In genomic region chr12:6697584-6698351, GRCh38 we compare ENCODE assay signal across 8 cellular contexts. TPM values are rescaled to one million over a fixed set of nuclear protein-coding genes. Genes with fewer than 3 reads are reported as not detected.
A peak's percentile ranks its signal among the peaks of the same experiment; 100 is the strongest.
DNase-seq lines count a peak whose midpoint lies in the region; ATAC-seq and TF ChIP-seq lines count a peak whose summit lies in the region.

No MANE protein-coding gene starts in this region.

- no peak overlapping the region for H3K27ac ChIP-seq in SU-DHL-6 (ENCODE audit: low read depth, low read length)

- no peaks in the 10 kb centered on the region for H3K79me2 ChIP-seq in SU-DHL-6 (ENCODE audit: insufficient read depth, low read length)

- no peaks in the 10 kb centered on the region for H4K20me1 ChIP-seq in SU-DHL-6 (ENCODE audit: low read depth, low read length)

- DNase-seq in NCI-H2081 (lab: John Stamatoyannopoulos, UW) (peak; percentile 9 to 34), NCI-H2081 treated with DMSO at 0.1 percent for 48 hours (lab: John Stamatoyannopoulos, UW) (no peak), HFF-Myc (ENCODE audit: extremely low read depth, low read depth) (peak; percentile 36), foreskin fibroblast (peak; percentile 64 to 86), mucosa of gallbladder (ENCODE audit: low spot score) (no peak)
- peak; percentile 34 for DNase-seq in stimulated activated naive CD8-positive, alpha-beta T cell treated with anti-CD3 and anti-CD28 coated beads, Interleukin-15, Interleukin-2, amounts not matched to agents 100 U/mL and 50 U/mL, for 24 hours

- H3K9ac ChIP-seq in SU-DHL-6 (ENCODE audit: low read length) = no peak overlapping the region

- no peaks in the 10 kb centered on the region for H3F3A ChIP-seq in SU-DHL-6 (ENCODE audit: insufficient read depth)

- H3K4me2 ChIP-seq in SU-DHL-6 (ENCODE audit: low read depth, low read length, poor library complexity, severe bottlenecking) = no peak overlapping the region

- no peaks in the 10 kb centered on the region for H3K27me3 ChIP-seq in SU-DHL-6 (ENCODE audit: low read length)

- no peak for ATAC-seq in stimulated activated naive CD8-positive, alpha-beta T cell treated with anti-CD3 and anti-CD28 coated beads, Interleukin-15, Interleukin-2, amounts not matched to agents 100 U/mL and 50 U/mL, for 24 hours
- ATAC-seq in GM19395 (IDR thresholded peaks at IDR 0.05; ENCODE audit: unreplicated experiment) = no peak

- H3K36me3 ChIP-seq in SU-DHL-6 (ENCODE audit: low read length) = no peaks in the 10 kb centered on the region

- H2AFZ ChIP-seq in SU-DHL-6 (ENCODE audit: low read depth, low read length, severe bottlenecking) = no peak overlapping the region

- H3K4me3 ChIP-seq in HFF-Myc (replicated peaks; ENCODE audit: low read depth, low read length) = no peak overlapping the region
- H3K4me3 ChIP-seq in SU-DHL-6 (ENCODE audit: insufficient read depth, low read length, poor library complexity, severe bottlenecking) = no peak overlapping the region
- no peak overlapping the region for H3K4me3 ChIP-seq in foreskin fibroblast (ENCODE audit: low read depth in 1 of 2, low read length in 2 of 2)

- TF ChIP-seq CTCF in HFF-Myc (IDR thresholded peaks at IDR 0.05; ENCODE audit: low read depth, low read length, missing control alignments) (peak; percentile 75), SU-DHL-6 (IDR thresholded peaks at IDR 0.05; ENCODE audit: insufficient read depth, low read length, poor library complexity, severe bottlenecking) (peak; percentile 34), foreskin fibroblast (IDR thresholded peaks at IDR 0.05; ENCODE audit: low read depth, low read length) (peak; percentile 71)

- no peaks in the 10 kb centered on the region for H3K9me3 ChIP-seq in SU-DHL-6 (ENCODE audit: insufficient read depth, low read length)

- no peaks in the 10 kb centered on the region for H3K9me2 ChIP-seq in SU-DHL-6 (replicated peaks; ENCODE audit: insufficient read depth, low read length)

RNA-seq across cellular contexts. Expression of gene PIANP, which starts 2.8 kb away (rescaled TPM):
- total RNA-seq in mucosa of gallbladder = 5.0 TPM

RNA-seq across cellular contexts. Expression of gene ZNF384, which starts 8.6 kb away (rescaled TPM):
- total RNA-seq in mucosa of gallbladder = 60.6 TPM

RNA-seq across cellular contexts. Expression of gene COPS7A, which starts 26.1 kb away (rescaled TPM):
- 61.4 TPM for total RNA-seq in mucosa of gallbladder

RNA-seq across cellular contexts. Expression of gene ING4, which starts 34.8 kb away (rescaled TPM):
- total RNA-seq in mucosa of gallbladder = 58.0 TPM

RNA-seq across cellular contexts. Expression of gene ACRBP, which starts 50.5 kb away (rescaled TPM):
- total RNA-seq in mucosa of gallbladder = 9.8 TPM

Comparison
In these comparisons a context has a peak if more than half of its experiments do, and no peak if none do; other contexts are left out.
1. DNase-seq: peak in NCI-H2081 (2 of 2), HFF-Myc (single experiment), foreskin fibroblast (2 of 2) and stimulated activated naive CD8-positive, alpha-beta T cell treated with anti-CD3 and anti-CD28 coated beads, Interleukin-15, Interleukin-2, amounts not matched to agents 100 U/mL and 50 U/mL, for 24 hours (single experiment); none in NCI-H2081 treated with DMSO at 0.1 percent for 48 hours (single experiment) and mucosa of gallbladder (single experiment).
2. Peak in every context shown above with its lines, with median percentiles within 50 percentile points of each other: CTCF ChIP-seq.